In the genomic region with DNA sequence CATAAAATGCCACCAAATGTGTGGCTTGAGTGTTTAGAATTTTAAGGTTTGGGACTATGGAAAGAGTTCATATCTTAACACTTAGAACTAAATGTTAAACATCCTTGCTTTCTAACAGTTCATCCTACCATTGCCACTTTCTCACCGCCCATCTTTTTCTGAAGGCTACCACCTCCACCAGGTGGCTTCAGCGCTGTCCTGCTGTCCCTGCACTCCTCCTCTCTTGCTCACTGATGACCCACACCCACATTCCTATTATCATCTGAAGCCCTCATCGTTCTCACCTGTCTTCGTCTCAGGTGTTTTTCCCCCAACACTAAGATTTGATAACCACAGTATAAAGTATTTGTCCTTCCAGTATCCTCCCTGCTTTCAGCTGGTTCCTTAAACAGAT, we compare ENCODE assay signal across 16 cellular contexts. TPM values are rescaled to one million over a fixed set of nuclear protein-coding genes. Genes with fewer than 3 reads are reported as not detected.
"Had no signal": no experiment of that assay in that cellular context is flagged by ENCODE, and none has a peak within 500 bp of the region (broad histone marks: within the 10 kb centered on the region; RNA-seq: fewer than 3 reads in every experiment).

No MANE protein-coding gene starts in this region.

- H3K9me3 ChIP-seq: left lung, prostate gland, spleen, upper lobe of left lung had no signal

- DNase-seq: activated CD4-positive, alpha-beta T cell treated with anti-CD3 and anti-CD28 coated beads, Interleukin-2, amount 10 ng/mL, durations not matched to agents 24 days and 14 days; activated CD8-positive, alpha-beta T cell treated with anti-CD3 and anti-CD28 coated beads for 36 hours; effector CD8-positive, alpha-beta T cell; foreskin keratinocyte; left lung; naive thymus-derived CD8-positive, alpha-beta T cell; spleen; stimulated activated CD4-positive, alpha-beta T cell treated with anti-CD3 and anti-CD28 coated beads, Interleukin-4, amount 100 ng/mL, for 1 hour; stimulated activated naive CD4-positive, alpha-beta T cell; T-helper 9 cell; upper lobe of left lung had no signal

- H3K27ac Mint-ChIP-seq: activated CD4-positive, alpha-beta T cell treated with anti-CD3 and anti-CD28 coated beads, Interleukin-2, amount 10 ng/mL, durations not matched to agents 24 days and 14 days; activated CD8-positive, alpha-beta T cell treated with anti-CD3 and anti-CD28 coated beads for 36 hours; activated naive CD8-positive, alpha-beta T cell; naive thymus-derived CD8-positive, alpha-beta T cell had no signal

- H3K9me3 Mint-ChIP-seq: activated CD4-positive, alpha-beta T cell treated with anti-CD3 and anti-CD28 coated beads, Interleukin-2, amount 10 ng/mL, durations not matched to agents 24 days and 14 days; activated CD8-positive, alpha-beta T cell treated with anti-CD3 and anti-CD28 coated beads for 36 hours; naive thymus-derived CD8-positive, alpha-beta T cell had no signal

- H3K36me3 ChIP-seq: left lung, prostate gland, spleen, upper lobe of left lung had no signal

- H3K27me3 ChIP-seq: upper lobe of left lung had no signal

- ATAC-seq: activated CD8-positive, alpha-beta T cell treated with anti-CD3 and anti-CD28 coated beads for 36 hours; foreskin keratinocyte; left lung; naive thymus-derived CD8-positive, alpha-beta T cell had no signal

- H3K36me3 Mint-ChIP-seq: activated naive CD8-positive, alpha-beta T cell; naive thymus-derived CD8-positive, alpha-beta T cell had no signal

- H3K4me3 ChIP-seq: left lung, lung, prostate gland, spleen, upper lobe of left lung had no signal

- H3K4me3 Mint-ChIP-seq: activated CD4-positive, alpha-beta T cell treated with anti-CD3 and anti-CD28 coated beads, Interleukin-2, amount 10 ng/mL, durations not matched to agents 24 days and 14 days; activated CD8-positive, alpha-beta T cell treated with anti-CD3 and anti-CD28 coated beads for 36 hours; activated naive CD8-positive, alpha-beta T cell; naive thymus-derived CD8-positive, alpha-beta T cell had no signal

- FAIRE-seq: bronchial epithelial cell had no signal

- H3K4me1 ChIP-seq: left lung, prostate gland, spleen, upper lobe of left lung had no signal

- H3K4me1 Mint-ChIP-seq: activated CD4-positive, alpha-beta T cell treated with anti-CD3 and anti-CD28 coated beads, Interleukin-2, amount 10 ng/mL, durations not matched to agents 24 days and 14 days; naive thymus-derived CD8-positive, alpha-beta T cell had no signal

- H3K27ac ChIP-seq: foreskin keratinocyte, left lung, prostate gland, spleen, upper lobe of left lung had no signal

RNA-seq across cellular contexts. Expression of a gene that starts 7.4 kb away (rescaled TPM):
- total RNA-seq: activated CD4-positive, alpha-beta T cell treated with anti-CD3 and anti-CD28 coated beads, Interleukin-2, amount 10 ng/mL, durations not matched to agents 24 days and 14 days; activated CD8-positive, alpha-beta T cell treated with anti-CD3 and anti-CD28 coated beads for 36 hours; bronchial epithelial cell; foreskin keratinocyte; T-helper 1 cell treated with Interleukin-12 subunit alpha and Interleukin-12 subunit beta and Interleukin-4 antibody, amounts not matched to agents 30 ng/mL and 1 ng/mL, for 36 hours had no signal
- polyA plus RNA-seq: foreskin keratinocyte; naive thymus-derived CD8-positive, alpha-beta T cell had no signal
